Comparison of ENCODE assay signal across 8 cellular contexts in genomic region chr1:221958161-221958562, GRCh38.
DNase-seq lines count a peak whose midpoint lies in the region; ATAC-seq, FAIRE-seq and TF ChIP-seq lines count a peak whose summit lies in the region.
"Not testable (repeated sequence)": the region's sequence is repeated elsewhere in the genome, so short reads cannot be mapped to it uniquely, and the experiment has no call there.

No MANE protein-coding gene starts in this region.

- not testable (repeated sequence) for DNase-seq in DND-41; type B pancreatic cell (ENCODE audit: extremely low spot score, unreplicated experiment)
- DNase-seq in HCT116 (ENCODE audit: low read depth, low spot score) (peak; percentile 51), MV-4-11 (lab: John Stamatoyannopoulos, UW) (peak; percentile 94), RPMI8226 (peak; percentile 78), astrocyte of the spinal cord (ENCODE audit: low read depth, low spot score) (peak; percentile 70), fibroblast of mammary gland (ENCODE audit: low read depth) (peak; percentile 62), HepG2 (ENCODE audit: low spot score) (peak; percentile 6)

- CTCF ChIA-PET in HCT116 (lab: Charles Lee); HepG2 (lab: Yijun Ruan, JAX; ENCODE audit: low intra/inter-chr PET ratio, low total read pairs): not testable (repeated sequence)

- H3K4me2 ChIP-seq in DND-41 (ENCODE audit: insufficient read depth, low read length); HepG2 (ENCODE audit: low read depth, low read length): not testable (repeated sequence)
- H3K4me2 ChIP-seq in HCT116 (ENCODE audit: low read length), result peak overlapping the region; percentile 59

- H3K36me3 Mint-ChIP-seq in type B pancreatic cell, result not testable (repeated sequence)

- intact Hi-C loops in HCT116 (cut with micrococcal nuclease); HepG2 (cut with micrococcal nuclease; ENCODE audit: unreplicated experiment): not testable (repeated sequence)

- H3K4me1 Mint-ChIP-seq in type B pancreatic cell (ENCODE audit: unreplicated experiment), result not testable (repeated sequence)

- 10% methylated on average over 2 of the region's 2 CpGs for WGBS in HepG2 (ENCODE audit: low lambda C conversion rate)

- H3K27ac Mint-ChIP-seq in type B pancreatic cell, result peak overlapping the region; percentile 85

- H3K4me1 ChIP-seq in DND-41 (ENCODE audit: insufficient read depth, low read length), result peaks cover 48% of the 10 kb centered on the region
- H3K4me1 ChIP-seq in HCT116 (ENCODE audit: control insufficient read depth in 1 of 2, insufficient read depth in 2 of 2, low read length in 2 of 2), result peaks cover 20 to 50% of the 10 kb centered on the region in 2 experiments
- H3K4me1 ChIP-seq in HepG2 (ENCODE audit: insufficient read depth, low read length), result peaks cover 24% of the 10 kb centered on the region

- H3K9me3 ChIP-seq in DND-41 (ENCODE audit: insufficient read depth, low read length, severe bottlenecking); HCT116 (ENCODE audit: control insufficient read depth in 1 of 2, insufficient read depth in 1 of 2, low read depth in 1 of 2, low read length in 2 of 2); HepG2 (ENCODE audit: low read length): not testable (repeated sequence)

- not testable (repeated sequence) for ATAC-seq in DND-41 (ENCODE audit: insufficient read depth, low read depth); HepG2
- peak; percentile 58 for ATAC-seq in HCT116

- POLR2A ChIA-PET in HCT116 (lab: Charles Lee); HepG2 (lab: Yijun Ruan, JAX): not testable (repeated sequence)

- FAIRE-seq in HepG2 (lab: Jason Lieb, UNC), result not testable (repeated sequence)

- not testable (repeated sequence) for H3K4me3 Mint-ChIP-seq in type B pancreatic cell

- RAD21 ChIA-PET in HCT116 (lab: Charles Lee; ENCODE audit: low non-redundant PET in 1 of 2, low total read pairs in 2 of 2, uncharacterized antibody in 2 of 2, unreplicated experiment in 2 of 2), result not testable (repeated sequence)

- not testable (repeated sequence) for TF ChIP-seq EP300 in HepG2 (IDR thresholded peaks at IDR 0.05; ENCODE audit: low read depth in 2 of 2, low read length in 2 of 2); HepG2 (CRISPR knock-in tag; IDR thresholded peaks at IDR 0.05; ENCODE audit: borderline replicate concordance)

- not testable (repeated sequence) for TF ChIP-seq POLR2A in HCT116 (IDR thresholded peaks at IDR 0.05; ENCODE audit: borderline replicate concordance, extremely low read depth, insufficient read depth, insufficient read length); HepG2 (IDR thresholded peaks at IDR 0.05; ENCODE audit: insufficient read depth in 1 of 2, low read depth in 2 of 2, low read length in 2 of 2)

- not testable (repeated sequence) for H3K9me2 ChIP-seq in HCT116 (ENCODE audit: insufficient read depth)

- not testable (repeated sequence) for BruUV-seq in HCT116 (replicated peaks; lab: Mats Ljungman, UMichigan); HepG2 (replicated peaks; lab: Mats Ljungman, UMichigan)

- H3K9me3 Mint-ChIP-seq in type B pancreatic cell, result not testable (repeated sequence)

- H3K27ac ChIP-seq in DND-41 (ENCODE audit: low read length) (peak overlapping the region; percentile 71; the same call in 1 of the 2 replicates), HCT116 (ENCODE audit: low read depth, low read length) (peak overlapping the region; percentile 46)
- not testable (repeated sequence) for H3K27ac ChIP-seq in HepG2 (ENCODE audit: extremely low read length, insufficient read depth, low read length)

- peak; percentile 21; the same call in 1 of the 2 replicates for TF ChIP-seq RAD21 in HCT116 (IDR thresholded peaks at IDR 0.05; ENCODE audit: low read depth)
- not testable (repeated sequence) for TF ChIP-seq RAD21 in HepG2 (CRISPR knock-in tag; IDR thresholded peaks at IDR 0.05)

- not testable (repeated sequence) for H3K79me2 ChIP-seq in DND-41 (ENCODE audit: insufficient read depth, low read length); HCT116 (ENCODE audit: insufficient read depth, low read length); HepG2 (ENCODE audit: insufficient read depth, low read length)

- not testable (repeated sequence) for H3K4me3 ChIP-seq in DND-41 (ENCODE audit: low read depth in 1 of 2, low read length in 2 of 2); astrocyte of the spinal cord (ENCODE audit: low read depth, low read length); fibroblast of mammary gland (ENCODE audit: control insufficient read depth, low read depth, low read length); HepG2 (replicated peaks in 1 of 3; ENCODE audit: insufficient read depth in 1 of 3, low read depth in 2 of 3, low read length in 3 of 3)
- H3K4me3 ChIP-seq in HCT116 (replicated peaks in 1 of 2; ENCODE audit: low read depth in 1 of 2, low read length in 2 of 2), result 0 out of 4 replicates have a peak overlapping the region, but pooled peaks of 1 of the 2 experiments have one; percentile 18

- H3K27me3 Mint-ChIP-seq in type B pancreatic cell, result not testable (repeated sequence)

- H3K36me3 ChIP-seq in DND-41 (ENCODE audit: insufficient read depth, low read length); HCT116 (ENCODE audit: control insufficient read depth in 1 of 2, insufficient read depth in 2 of 2, low read length in 2 of 2); HepG2 (replicated peaks in 1 of 2; ENCODE audit: control insufficient read depth in 1 of 2, insufficient read depth in 2 of 2, low read length in 2 of 2): not testable (repeated sequence)

- H4K20me1 ChIP-seq in DND-41 (ENCODE audit: insufficient read depth, low read length); HCT116 (ENCODE audit: insufficient read depth); HepG2 (ENCODE audit: insufficient read depth, low read length): not testable (repeated sequence)

- in situ Hi-C loops in astrocyte of the spinal cord (cut with HindIII; ENCODE audit: low sequenced_read_pairs); HepG2 (cut with HindIII; ENCODE audit: extremely low pct_ligation_motif_present, low pct_unique_long_range_greater_than_20kb): not testable (repeated sequence)

- not testable (repeated sequence) for H2AFZ ChIP-seq in DND-41 (ENCODE audit: low read depth, low read length); HepG2 (ENCODE audit: low read length)
- peak overlapping the region; percentile 72 for H2AFZ ChIP-seq in HCT116 (ENCODE audit: low read depth, low read length, poor library complexity, severe bottlenecking)

- H3K27me3 ChIP-seq in DND-41 (ENCODE audit: insufficient read depth, low read length, poor library complexity); HCT116 (ENCODE audit: insufficient read depth, low read length); HepG2 (ENCODE audit: control insufficient read depth in 1 of 2, insufficient read depth in 2 of 2, low read length in 2 of 2): not testable (repeated sequence)

- not testable (repeated sequence) for H3K9ac ChIP-seq in DND-41 (ENCODE audit: low read depth, low read length); HCT116 (ENCODE audit: low read length); HepG2 (ENCODE audit: insufficient read depth, low read depth, low read length)

- not testable (repeated sequence) for TF ChIP-seq CTCF in DND-41 (IDR thresholded peaks at IDR 0.05; ENCODE audit: borderline replicate concordance, extremely low read depth, low read length, poor library complexity, severe bottlenecking); HCT116 (IDR thresholded peaks at IDR 0.05 in 2 of 3, conservative IDR thresholded peaks at IDR 0.05 in 1 of 3; ENCODE audit: borderline replicate concordance in 1 of 3, insufficient read depth in 1 of 3, low read depth in 2 of 3, low read length in 2 of 3); astrocyte of the spinal cord (IDR thresholded peaks at IDR 0.05; ENCODE audit: low read depth, low read length); fibroblast of mammary gland (conservative IDR thresholded peaks at IDR 0.05; ENCODE audit: control insufficient read depth, insufficient read depth, low read depth, low read length); HepG2 (CRISPR knock-in tag; IDR thresholded peaks at IDR 0.05); type B pancreatic cell (conservative IDR thresholded peaks at IDR 0.05)

TF ChIP-seq in HCT116, 20 proteins besides CTCF, POLR2A, EP300 and RAD21:
- peak; percentile 59 for TF ChIP-seq JUND (IDR thresholded peaks at IDR 0.05)
- TF ChIP-seq CBX3 (IDR thresholded peaks at IDR 0.05; ENCODE audit: low read depth), result peak; percentile 94; the same call in 1 of the 2 replicates
- peak; percentile 51; the same call in 1 of the 2 replicates for TF ChIP-seq FOSL1 (IDR thresholded peaks at IDR 0.05; ENCODE audit: low read depth)
- TF ChIP-seq CEBPB (IDR thresholded peaks at IDR 0.05; ENCODE audit: low read depth), result peak; percentile 26; the same call in 1 of the 2 replicates
- peak; percentile 28; the same call in 1 of the 2 replicates for TF ChIP-seq MAX (IDR thresholded peaks at IDR 0.05)
- TF ChIP-seq SP1 (IDR thresholded peaks at IDR 0.05; ENCODE audit: low read depth), result peak; percentile 85

TF ChIP-seq in HepG2, 621 proteins besides CTCF, POLR2A, EP300 and RAD21:
- 0 out of 2 replicates have a peak, but pooled peaks have one; percentile 8 for TF ChIP-seq FOSL2 (CRISPR knock-in tag; IDR thresholded peaks at IDR 0.05)
